ENCODE assay signal across 8 cellular contexts in genomic region chr1:165631403-165632151, GRCh38. TPM values are rescaled to one million over a fixed set of nuclear protein-coding genes. Genes with fewer than 3 reads are reported as not detected.
DNase-seq lines count a peak whose midpoint lies in the region; ATAC-seq, FAIRE-seq and TF ChIP-seq lines count a peak whose summit lies in the region.

No MANE protein-coding gene starts in this region.

- DNase-seq in DMS79 treated with DMSO at 0.1 percent for 48 hours (lab: John Stamatoyannopoulos, UW), result peak; percentile 65
- peak in 72 of 76 experiments; percentile 12 to 77 (median 52) for DNase-seq in HUDEP-2 (lab: John Stamatoyannopoulos, UW; ENCODE audit: unreplicated experiment in 76 of 76)
- peak in 3 of 5 donors; percentile 6 to 65 (median 8) for DNase-seq in T-helper 1 cell
- peak; percentile 51 to 66 (median 66) for DNase-seq in body of pancreas
- peak; percentile 28 for DNase-seq in iPS-NIHi7 (ENCODE audit: extremely low spot score)
- no peak for DNase-seq in small intestine
- no peak for DNase-seq in DMS153 (lab: John Stamatoyannopoulos, UW)

- peak; percentile 39 for ATAC-seq in GM21447 (IDR thresholded peaks at IDR 0.05; ENCODE audit: unreplicated experiment)
- ATAC-seq in body of pancreas, result peak; percentile 18

- no peak for FAIRE-seq in small intestine (lab: Jason Lieb, UNC)

- intact Hi-C loops in body of pancreas (cut with DNase I), result no loop called here

- H3K27ac ChIP-seq in body of pancreas (peak overlapping the region; percentile 82 to 96 (median 91)), small intestine (ENCODE audit: low read depth in 1 of 2, low read length in 1 of 2) (peak overlapping the region; percentile 96 to 99)

- H3K36me3 ChIP-seq in body of pancreas (replicated peaks in 1 of 2; ENCODE audit: insufficient read depth in 1 of 2, low read depth in 2 of 2) (no peaks in the 10 kb centered on the region), small intestine (ENCODE audit: control insufficient read depth in 2 of 2, insufficient read depth in 2 of 2, low read length in 2 of 2) (peaks cover 0 to 5% of the 10 kb centered on the region in 2 donors)

- TF ChIP-seq POLR2A in body of pancreas (IDR thresholded peaks at IDR 0.05), result peak in 1 of 3 donors; percentile 14

- no peaks in the 10 kb centered on the region for H3K9me3 ChIP-seq in body of pancreas
- no peaks in the 10 kb centered on the region for H3K9me3 ChIP-seq in small intestine (ENCODE audit: control insufficient read depth, low read depth)

- WGBS in body of pancreas, 2 donors, result 0 to 1% methylated on average over 17 to 28 of the region's 28 CpGs
- 0% methylated on average over 28 of the region's 28 CpGs for WGBS in small intestine, 3 donors

- peak overlapping the region; percentile 59 to 79 for H3K4me3 ChIP-seq in body of pancreas
- peak overlapping the region; percentile 59 to 82 for H3K4me3 ChIP-seq in small intestine (ENCODE audit: low read depth in 1 of 2, low read length in 2 of 2)

- H3K27me3 ChIP-seq in body of pancreas (no peaks in the 10 kb centered on the region), small intestine (ENCODE audit: control insufficient read depth in 2 of 2, insufficient read depth in 2 of 2, low read length in 2 of 2) (no peaks in the 10 kb centered on the region)

- peak in 2 of 7 experiments; percentile 32 to 36 for TF ChIP-seq CTCF in body of pancreas (IDR thresholded peaks at IDR 0.05)

- peaks cover 39% of the 10 kb centered on the region for H3K4me1 ChIP-seq in body of pancreas
- H3K4me1 ChIP-seq in small intestine (ENCODE audit: control insufficient read depth in 2 of 2, insufficient read depth in 1 of 2, low read depth in 1 of 2, low read length in 1 of 2), result peaks cover 3% of the 10 kb centered on the region in 2 donors

RNA-seq across cellular contexts. Expression of gene MGST3, which starts 0.5 kb away (rescaled TPM):
- total RNA-seq in body of pancreas, result 10 to 100 TPM; 56.7 to 70.0 TPM
- polyA plus RNA-seq in small intestine, result 100 to 1,000 TPM; 513 to 837 (median 578) TPM

Comparison
In these comparisons a context has a peak if more than half of its experiments do, and no peak if none do; other contexts are left out.
1. DNase-seq: peak in DMS79 treated with DMSO at 0.1 percent for 48 hours (single experiment), HUDEP-2 (72 of 76), T-helper 1 cell (3 of 5), body of pancreas (4 of 4) and iPS-NIHi7 (single experiment); none in small intestine (single experiment) and DMS153 (single experiment).